ENCODE assay signal across 18 cellular contexts in genomic region chr5:11467588-11467987, GRCh38.
DNase-seq lines count a peak whose midpoint lies in the region; ATAC-seq and TF ChIP-seq lines count a peak whose summit lies in the region.
"Had no signal": no experiment of that assay in that cellular context is flagged by ENCODE, and none has a peak within 500 bp of the region (broad histone marks: within the 10 kb centered on the region; RNA-seq: fewer than 3 reads in every experiment).

No MANE protein-coding gene starts in this region.

- H3K36me3 ChIP-seq in SK-N-MC (ENCODE audit: insufficient read depth, low read length) (no peaks in the 10 kb centered on the region), smooth muscle cell (ENCODE audit: low read depth) (no peaks in the 10 kb centered on the region)
- H3K36me3 ChIP-seq: BLaER1 had no signal

- ATAC-seq in GM21786 (IDR thresholded peaks at IDR 0.05; ENCODE audit: unreplicated experiment): no peak
- ATAC-seq: A549, HCT116 had no signal

- 65% methylated on average over 2 of the region's 2 CpGs for WGBS in smooth muscle cell (ENCODE audit: low lambda C conversion rate)

- DNase-seq in SK-N-MC (ENCODE audit: low read depth, low spot score) (no peak), astrocyte of the hippocampus (ENCODE audit: low read depth, low spot score) (peak; percentile 52), fibroblast of villous mesenchyme (ENCODE audit: low read depth) (peak; percentile 2), smooth muscle cell (lab: John Stamatoyannopoulos, UW; ENCODE audit: unreplicated experiment) (no peak), germinal center (ENCODE audit: low spot score) (no peak), SIG-M5 treated with dmso at 0.1 percent for 504 hours (lab: John Stamatoyannopoulos, UW; ENCODE audit: unreplicated experiment) (no peak)
- DNase-seq: CD4-positive, alpha-beta memory T cell; DMS153; DMS79; GDM1; GOT3; H7; HFFc6 had no signal

- no peaks in the 10 kb centered on the region for H3K79me2 ChIP-seq in smooth muscle cell (ENCODE audit: low read depth)

- peak overlapping the region; percentile 63 for H3K4me2 ChIP-seq in smooth muscle cell
- H3K4me2 ChIP-seq: A549, BLaER1 had no signal

- no peaks in the 10 kb centered on the region for H3K27me3 ChIP-seq in smooth muscle cell (ENCODE audit: low read depth)
- H3K27me3 ChIP-seq: BLaER1 had no signal

- H4K20me1 ChIP-seq in smooth muscle cell (ENCODE audit: low read depth): no peaks in the 10 kb centered on the region
- H4K20me1 ChIP-seq: BLaER1 had no signal

- H3K4me1 ChIP-seq in smooth muscle cell (ENCODE audit: low read depth): no peaks in the 10 kb centered on the region
- H3K4me1 ChIP-seq: A549, BLaER1 had no signal

- H3K4me3 ChIP-seq in SK-N-MC (no peak overlapping the region), fibroblast of villous mesenchyme (ENCODE audit: low read depth, low read length) (no peak overlapping the region), smooth muscle cell (no peak overlapping the region)
- H3K4me3 ChIP-seq: A549, BLaER1 had no signal

- peaks cover 6% of the 10 kb centered on the region for H3F3A ChIP-seq in smooth muscle cell (ENCODE audit: low read depth)

- H3K9ac ChIP-seq in SK-N-MC (ENCODE audit: insufficient read length): no peak overlapping the region
- H3K9ac ChIP-seq in smooth muscle cell (ENCODE audit: low read depth): no peak overlapping the region
- H3K9ac ChIP-seq: BLaER1 had no signal

- peak overlapping the region; percentile 33 for H3K27ac ChIP-seq in SK-N-MC
- H3K27ac ChIP-seq in smooth muscle cell (ENCODE audit: low read depth): peak overlapping the region; percentile 20
- H3K27ac ChIP-seq: 22Rv1, A549, BLaER1 had no signal

- no peak overlapping the region for H2AFZ ChIP-seq in smooth muscle cell (ENCODE audit: low read depth)

- no peak for TF ChIP-seq CTCF in fibroblast of villous mesenchyme (IDR thresholded peaks at IDR 0.05; ENCODE audit: insufficient read depth, low read depth, low read length)
- TF ChIP-seq CTCF in smooth muscle cell (IDR thresholded peaks at IDR 0.05; ENCODE audit: borderline replicate concordance, insufficient read depth, poor library complexity, severe bottlenecking): no peak

- H3K9me3 ChIP-seq in SK-N-MC (ENCODE audit: low read depth, low read length): no peaks in the 10 kb centered on the region
- H3K9me3 ChIP-seq in smooth muscle cell (replicated peaks; ENCODE audit: low read depth): no peaks in the 10 kb centered on the region
- H3K9me3 ChIP-seq: A549, BLaER1 had no signal

Comparison
In these comparisons a context has a peak if more than half of its experiments do, and no peak if none do; other contexts are left out.
1. DNase-seq: peak in astrocyte of the hippocampus (single experiment) and fibroblast of villous mesenchyme (single experiment); none in SK-N-MC (single experiment), smooth muscle cell (single experiment), germinal center (single experiment) and SIG-M5 treated with dmso at 0.1 percent for 504 hours (single experiment).